ENCODE assay signal across 1 cellular context in the genomic region with DNA sequence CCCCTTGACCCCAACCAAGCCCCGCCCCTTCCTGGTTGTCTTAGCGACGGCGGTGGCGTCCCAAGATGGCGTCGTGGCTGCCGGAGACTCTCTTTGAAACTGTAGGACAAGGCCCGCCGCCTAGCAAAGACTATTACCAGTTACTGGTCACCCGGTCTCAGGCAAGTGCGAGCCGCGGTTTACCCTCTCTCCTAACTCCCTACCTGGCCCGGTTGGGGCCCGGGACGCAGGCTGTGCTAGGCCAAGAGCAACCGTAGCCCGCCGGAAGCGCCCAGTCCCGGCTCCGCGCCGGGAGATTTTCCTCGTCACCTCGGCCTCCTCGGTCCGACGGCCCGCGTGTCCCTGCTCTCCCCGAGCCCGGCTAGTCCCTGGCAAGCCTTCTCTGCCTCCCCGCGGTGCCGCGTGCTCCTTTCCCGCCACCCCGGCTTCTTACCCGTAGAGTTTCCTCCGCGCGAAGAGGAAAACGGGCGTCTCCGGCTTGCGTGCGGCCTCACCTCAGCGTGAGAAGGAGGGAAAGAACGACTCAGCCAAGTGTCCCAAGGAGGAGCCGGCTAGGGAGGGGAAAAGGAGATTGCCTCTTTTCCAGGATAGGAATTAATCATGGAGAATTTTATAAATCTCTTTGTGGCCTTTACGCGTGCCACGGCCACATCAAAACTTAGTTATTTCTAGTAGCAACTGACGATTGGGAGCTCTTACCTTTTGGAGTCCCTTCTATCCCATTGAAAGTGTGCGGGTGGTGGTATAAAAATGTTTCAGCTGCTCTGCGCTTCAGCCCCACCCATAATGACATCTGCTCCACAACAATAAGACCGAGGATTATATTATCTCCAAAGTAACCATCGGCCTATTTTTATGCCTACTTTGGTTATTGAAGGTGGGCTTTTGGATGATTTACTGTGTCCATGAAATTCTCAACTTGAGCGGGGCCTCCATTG.
TF ChIP-seq lines count a peak whose summit lies in the region.

TSS of gene FBXO36 (plus strand) at position 55 of the 938 bp plus-strand sequence. CDS start at position 66, 11 bp downstream.

TF ChIP-seq in K562, 482 proteins besides CTCF, POLR2A, EP300 and RAD21 (continued from another document):
- peak; percentile 51 to 91 for TF ChIP-seq E2F6 (IDR thresholded peaks at IDR 0.05; ENCODE audit: borderline replicate concordance in 1 of 2, extremely low read depth in 1 of 2, insufficient read depth in 1 of 2, insufficient read length in 1 of 2, low read depth in 1 of 2, low read length in 1 of 2, poor library complexity in 1 of 2, severe bottlenecking in 1 of 2)
- TF ChIP-seq ZMIZ1 (IDR thresholded peaks at IDR 0.05; ENCODE audit: low read depth in 2 of 2, low read length in 2 of 2) = no peak
- TF ChIP-seq KLF13 (tag; IDR thresholded peaks at IDR 0.05; ENCODE audit: borderline replicate concordance, low read depth) = no peak
- no peak for TF ChIP-seq BRD4 (IDR thresholded peaks at IDR 0.05)
- TF ChIP-seq, protein P1, sequence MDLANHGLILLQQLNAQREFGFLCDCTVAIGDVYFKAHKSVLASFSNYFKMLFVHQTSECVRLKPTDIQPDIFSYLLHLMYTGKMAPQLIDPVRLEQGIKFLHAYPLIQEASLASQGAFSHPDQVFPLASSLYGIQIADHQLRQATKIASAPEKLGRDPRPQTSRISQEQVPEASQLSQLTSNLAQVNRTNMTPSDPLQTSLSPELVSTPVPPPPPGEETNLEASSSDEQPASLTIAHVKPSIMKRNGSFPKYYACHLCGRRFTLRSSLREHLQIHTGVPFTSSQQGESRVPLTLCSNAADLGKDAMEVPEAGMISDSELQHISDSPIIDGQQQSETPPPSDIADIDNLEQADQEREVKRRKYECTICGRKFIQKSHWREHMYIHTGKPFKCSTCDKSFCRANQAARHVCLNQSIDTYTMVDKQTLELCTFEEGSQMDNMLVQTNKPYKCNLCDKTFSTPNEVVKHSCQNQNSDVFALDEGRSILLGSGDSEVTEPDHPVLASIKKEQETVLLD (IDR thresholded peaks at IDR 0.05) = no peak
- no peak; a peak in 1 of 4 replicates for TF ChIP-seq SIN3A (IDR thresholded peaks at IDR 0.05; ENCODE audit: borderline replicate concordance in 2 of 2, control insufficient read depth in 1 of 2, low read depth in 2 of 2, low read length in 2 of 2)
- peak; percentile 96 for TF ChIP-seq SAP30 (IDR thresholded peaks at IDR 0.05; ENCODE audit: borderline replicate concordance, insufficient read depth, low read depth, low read length, poor library complexity, severe bottlenecking)
- TF ChIP-seq ZNF224 (CRISPR knock-in tag; IDR thresholded peaks at IDR 0.05) = no peak
- TF ChIP-seq ESRRA (IDR thresholded peaks at IDR 0.05; ENCODE audit: borderline replicate concordance, low read depth) = no peak
- no peak for TF ChIP-seq HNRNPUL1 (IDR thresholded peaks at IDR 0.05; ENCODE audit: low read length)
